Comparison of ENCODE assay signal across 21 cellular contexts in the genomic region with DNA sequence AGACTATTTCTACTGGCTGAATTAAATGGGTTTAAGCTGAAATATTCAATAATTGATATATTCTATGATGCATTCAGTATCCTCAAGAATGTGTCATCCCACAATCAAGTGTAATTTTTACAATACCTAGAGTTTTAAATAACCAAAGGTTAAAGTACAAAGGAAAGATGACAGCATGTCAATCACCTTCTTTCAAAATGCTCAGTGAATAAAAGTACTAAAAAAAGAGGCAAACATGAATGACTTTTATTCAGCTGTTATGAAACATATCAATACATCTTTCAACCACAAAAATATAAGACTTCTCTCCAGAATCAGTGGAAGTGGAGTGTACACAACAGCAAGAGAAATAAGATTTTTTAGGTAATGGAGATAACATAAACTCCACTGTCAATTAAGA.
"Had no signal": no experiment of that assay in that cellular context is flagged by ENCODE, and none has a peak within 500 bp of the region (broad histone marks: within the 10 kb centered on the region; RNA-seq: fewer than 3 reads in every experiment).

No MANE protein-coding gene starts in this region.

- H3K9me3 Mint-ChIP-seq: IgD-negative memory B cell had no signal

- DNase-seq: Kasumi-1, MM.1S, NCI-H1092 treated with DMSO at 0.1 percent for 48 hours, NCI-H1436, NCI-H187, NCI-H2029, NCI-H2081 treated with DMSO at 0.1 percent for 48 hours, NCI-H2171, NCI-H226, NCI-H446, NCI-H510A, NCI-H524 treated with DMSO at 0.1 percent for 48 hours, NCI-H69, NCI-H774, SHP77 had no signal

- H3K27me3 Mint-ChIP-seq: IgD-negative memory B cell had no signal

- H3K4me1 Mint-ChIP-seq: IgD-negative memory B cell had no signal

- H3K4me3 ChIP-seq: K562 had no signal

- ATAC-seq: K562, SK-N-SH treated with all-trans-retinoic acid at 6 μM for 48 hours had no signal

- H3K4me3 Mint-ChIP-seq: IgD-negative memory B cell had no signal

- H3K27ac ChIP-seq: HL-60, KMS-11, RWPE1 had no signal

- H3K27ac Mint-ChIP-seq: IgD-negative memory B cell had no signal
